Comparison of ENCODE assay signal across 1 cellular context in the genomic region with DNA sequence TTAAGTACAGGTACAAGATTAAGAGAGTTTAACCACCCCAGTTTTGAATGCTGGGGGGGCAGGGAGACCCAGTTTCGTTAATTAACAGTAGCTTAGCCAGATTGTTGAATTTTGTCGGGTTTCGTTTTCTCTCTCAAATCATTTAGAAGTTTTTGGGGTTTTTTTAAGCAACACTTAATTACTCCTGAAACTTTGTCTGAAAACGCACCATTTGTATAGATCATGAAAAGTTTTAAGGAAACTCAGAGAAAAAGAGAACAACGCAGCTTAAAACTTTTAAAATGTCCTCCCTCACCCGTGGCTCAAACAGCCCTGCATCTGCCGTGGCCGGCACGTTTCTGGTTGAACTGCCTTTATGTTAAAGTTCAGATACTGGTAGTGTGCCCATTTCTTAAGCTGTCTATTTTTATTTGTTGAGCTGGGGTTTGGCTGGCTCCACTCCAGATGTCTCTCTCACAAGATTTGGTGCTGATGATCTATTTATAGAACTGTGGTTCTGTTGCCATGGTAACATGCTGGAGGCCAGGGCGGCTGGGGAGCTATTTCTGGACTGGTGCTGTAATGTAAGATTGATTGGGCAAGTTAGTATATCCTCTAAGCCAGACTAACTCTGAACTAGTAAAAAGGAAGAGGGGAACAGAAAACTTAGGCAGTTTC.
TF ChIP-seq lines count a peak whose summit lies in the region.

No MANE protein-coding gene starts in this region.

TF ChIP-seq in GM12878, 131 proteins besides CTCF, POLR2A, EP300 and RAD21 (continued from another document and continues in another):
- TF ChIP-seq CEBPZ (IDR thresholded peaks at IDR 0.05; ENCODE audit: low read depth, low read length) = no peak
- peak; percentile 100 for TF ChIP-seq MEF2A (IDR thresholded peaks at IDR 0.05; ENCODE audit: insufficient read depth, low read depth, low read length)
- peak; percentile 81 for TF ChIP-seq POLR2AphosphoS5 (IDR thresholded peaks at IDR 0.05; ENCODE audit: low read length)
- no peak for TF ChIP-seq RELA (IDR thresholded peaks at IDR 0.05; ENCODE audit: borderline replicate concordance, partially characterized antibody)
- TF ChIP-seq RAD51 (IDR thresholded peaks at IDR 0.05) = 0 out of 2 replicates have a peak, but pooled peaks have one; percentile 2
- no peak for TF ChIP-seq ZNF274 (IDR thresholded peaks at IDR 0.05; ENCODE audit: insufficient read depth, insufficient read length)
- TF ChIP-seq, protein P1, sequence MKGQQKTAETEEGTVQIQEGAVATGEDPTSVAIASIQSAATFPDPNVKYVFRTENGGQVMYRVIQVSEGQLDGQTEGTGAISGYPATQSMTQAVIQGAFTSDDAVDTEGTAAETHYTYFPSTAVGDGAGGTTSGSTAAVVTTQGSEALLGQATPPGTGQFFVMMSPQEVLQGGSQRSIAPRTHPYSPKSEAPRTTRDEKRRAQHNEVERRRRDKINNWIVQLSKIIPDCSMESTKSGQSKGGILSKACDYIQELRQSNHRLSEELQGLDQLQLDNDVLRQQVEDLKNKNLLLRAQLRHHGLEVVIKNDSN (IDR thresholded peaks at IDR 0.05; ENCODE audit: borderline replicate concordance, extremely low read length, insufficient read depth, low read depth, low read length) = no peak
- TF ChIP-seq BHLHE40 (IDR thresholded peaks at IDR 0.05; ENCODE audit: borderline replicate concordance in 1 of 2, low read depth in 2 of 2, low read length in 1 of 2) = peak; percentile 91 to 92
- TF ChIP-seq IRF4 (IDR thresholded peaks at IDR 0.05; ENCODE audit: low read depth, low read length) = no peak
- TF ChIP-seq TBL1XR1 (IDR thresholded peaks at IDR 0.05; ENCODE audit: low read depth, low read length) = peak; percentile 97
- no peak for TF ChIP-seq ESRRA (IDR thresholded peaks at IDR 0.05; ENCODE audit: low read length)
- TF ChIP-seq NR2C2 (IDR thresholded peaks at IDR 0.05; ENCODE audit: borderline replicate concordance, control insufficient read depth, insufficient read length, low read depth) = no peak
- no peak for TF ChIP-seq E4F1 (IDR thresholded peaks at IDR 0.05; ENCODE audit: borderline replicate concordance, partially characterized antibody)
- TF ChIP-seq HDAC6 (IDR thresholded peaks at IDR 0.05; ENCODE audit: unreplicated experiment) = no peak
- TF ChIP-seq EGR1 (IDR thresholded peaks at IDR 0.05; ENCODE audit: borderline replicate concordance in 1 of 2, low read depth in 2 of 2, low read length in 2 of 2) = no peak
- no peak for TF ChIP-seq E2F4 (IDR thresholded peaks at IDR 0.05; ENCODE audit: low read depth, low read length)
- peak in 1 of 2 experiments; percentile 46; a peak in 1 of 4 replicates for TF ChIP-seq IKZF2 (IDR thresholded peaks at IDR 0.05)
- no peak for TF ChIP-seq CBX3 (IDR thresholded peaks at IDR 0.05; ENCODE audit: borderline replicate concordance, low read depth)
- peak; percentile 62 for TF ChIP-seq SPI1 (IDR thresholded peaks at IDR 0.05; ENCODE audit: borderline replicate concordance, insufficient read depth, low read depth, low read length)
- TF ChIP-seq PAX5 (IDR thresholded peaks at IDR 0.05; ENCODE audit: borderline replicate concordance, low read depth, low read length) = no peak
- TF ChIP-seq CBX5 (IDR thresholded peaks at IDR 0.05; ENCODE audit: low read depth) = peak; percentile 86
- TF ChIP-seq, protein P2, sequence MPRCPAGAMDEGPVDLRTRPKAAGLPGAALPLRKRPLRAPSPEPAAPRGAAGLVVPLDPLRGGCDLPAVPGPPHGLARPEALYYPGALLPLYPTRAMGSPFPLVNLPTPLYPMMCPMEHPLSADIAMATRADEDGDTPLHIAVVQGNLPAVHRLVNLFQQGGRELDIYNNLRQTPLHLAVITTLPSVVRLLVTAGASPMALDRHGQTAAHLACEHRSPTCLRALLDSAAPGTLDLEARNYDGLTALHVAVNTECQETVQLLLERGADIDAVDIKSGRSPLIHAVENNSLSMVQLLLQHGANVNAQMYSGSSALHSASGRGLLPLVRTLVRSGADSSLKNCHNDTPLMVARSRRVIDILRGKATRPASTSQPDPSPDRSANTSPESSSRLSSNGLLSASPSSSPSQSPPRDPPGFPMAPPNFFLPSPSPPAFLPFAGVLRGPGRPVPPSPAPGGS (IDR thresholded peaks at IDR 0.05; ENCODE audit: borderline replicate concordance, insufficient read depth, low read depth, low read length, poor library complexity, severe bottlenecking) = peak; percentile 55
- TF ChIP-seq RCOR1 (conservative IDR thresholded peaks at IDR 0.05; ENCODE audit: low read depth, low read length) = no peak
- TF ChIP-seq SUPT20H (IDR thresholded peaks at IDR 0.05; ENCODE audit: borderline replicate concordance, control insufficient read depth, low read depth, low read length) = no peak
- 0 out of 2 replicates have a peak, but pooled peaks have one; percentile 69 for TF ChIP-seq RBBP5 (conservative IDR thresholded peaks at IDR 0.05)
- TF ChIP-seq, protein P3, sequence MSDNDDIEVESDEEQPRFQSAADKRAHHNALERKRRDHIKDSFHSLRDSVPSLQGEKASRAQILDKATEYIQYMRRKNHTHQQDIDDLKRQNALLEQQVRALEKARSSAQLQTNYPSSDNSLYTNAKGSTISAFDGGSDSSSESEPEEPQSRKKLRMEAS (IDR thresholded peaks at IDR 0.05; ENCODE audit: low read depth, low read length) = no peak
- no peak for TF ChIP-seq WRNIP1 (IDR thresholded peaks at IDR 0.05; ENCODE audit: borderline replicate concordance, low read depth, low read length)
- TF ChIP-seq SKIL (IDR thresholded peaks at IDR 0.05; ENCODE audit: low read depth, poor library complexity, severe bottlenecking) = peak; percentile 94
- TF ChIP-seq, protein P4, sequence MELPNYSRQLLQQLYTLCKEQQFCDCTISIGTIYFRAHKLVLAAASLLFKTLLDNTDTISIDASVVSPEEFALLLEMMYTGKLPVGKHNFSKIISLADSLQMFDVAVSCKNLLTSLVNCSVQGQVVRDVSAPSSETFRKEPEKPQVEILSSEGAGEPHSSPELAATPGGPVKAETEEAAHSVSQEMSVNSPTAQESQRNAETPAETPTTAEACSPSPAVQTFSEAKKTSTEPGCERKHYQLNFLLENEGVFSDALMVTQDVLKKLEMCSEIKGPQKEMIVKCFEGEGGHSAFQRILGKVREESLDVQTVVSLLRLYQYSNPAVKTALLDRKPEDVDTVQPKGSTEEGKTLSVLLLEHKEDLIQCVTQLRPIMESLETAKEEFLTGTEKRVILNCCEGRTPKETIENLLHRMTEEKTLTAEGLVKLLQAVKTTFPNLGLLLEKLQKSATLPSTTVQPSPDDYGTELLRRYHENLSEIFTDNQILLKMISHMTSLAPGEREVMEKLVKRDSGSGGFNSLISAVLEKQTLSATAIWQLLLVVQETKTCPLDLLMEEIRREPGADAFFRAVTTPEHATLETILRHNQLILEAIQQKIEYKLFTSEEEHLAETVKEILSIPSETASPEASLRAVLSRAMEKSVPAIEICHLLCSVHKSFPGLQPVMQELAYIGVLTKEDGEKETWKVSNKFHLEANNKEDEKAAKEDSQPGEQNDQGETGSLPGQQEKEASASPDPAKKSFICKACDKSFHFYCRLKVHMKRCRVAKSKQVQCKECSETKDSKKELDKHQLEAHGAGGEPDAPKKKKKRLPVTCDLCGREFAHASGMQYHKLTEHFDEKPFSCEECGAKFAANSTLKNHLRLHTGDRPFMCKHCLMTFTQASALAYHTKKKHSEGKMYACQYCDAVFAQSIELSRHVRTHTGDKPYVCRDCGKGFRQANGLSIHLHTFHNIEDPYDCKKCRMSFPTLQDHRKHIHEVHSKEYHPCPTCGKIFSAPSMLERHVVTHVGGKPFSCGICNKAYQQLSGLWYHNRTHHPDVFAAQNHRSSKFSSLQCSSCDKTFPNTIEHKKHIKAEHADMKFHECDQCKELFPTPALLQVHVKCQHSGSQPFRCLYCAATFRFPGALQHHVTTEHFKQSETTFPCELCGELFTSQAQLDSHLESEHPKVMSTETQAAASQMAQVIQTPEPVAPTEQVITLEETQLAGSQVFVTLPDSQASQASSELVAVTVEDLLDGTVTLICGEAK (IDR thresholded peaks at IDR 0.05; ENCODE audit: borderline replicate concordance) = peak; percentile 52; the same call in 1 of the 2 replicates
- TF ChIP-seq MEF2B (IDR thresholded peaks at IDR 0.05; ENCODE audit: partially characterized antibody, poor library complexity, severe bottlenecking) = peak; percentile 99
- TF ChIP-seq, protein P5, sequence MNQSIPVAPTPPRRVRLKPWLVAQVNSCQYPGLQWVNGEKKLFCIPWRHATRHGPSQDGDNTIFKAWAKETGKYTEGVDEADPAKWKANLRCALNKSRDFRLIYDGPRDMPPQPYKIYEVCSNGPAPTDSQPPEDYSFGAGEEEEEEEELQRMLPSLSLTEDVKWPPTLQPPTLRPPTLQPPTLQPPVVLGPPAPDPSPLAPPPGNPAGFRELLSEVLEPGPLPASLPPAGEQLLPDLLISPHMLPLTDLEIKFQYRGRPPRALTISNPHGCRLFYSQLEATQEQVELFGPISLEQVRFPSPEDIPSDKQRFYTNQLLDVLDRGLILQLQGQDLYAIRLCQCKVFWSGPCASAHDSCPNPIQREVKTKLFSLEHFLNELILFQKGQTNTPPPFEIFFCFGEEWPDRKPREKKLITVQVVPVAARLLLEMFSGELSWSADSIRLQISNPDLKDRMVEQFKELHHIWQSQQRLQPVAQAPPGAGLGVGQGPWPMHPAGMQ (IDR thresholded peaks at IDR 0.05; ENCODE audit: borderline replicate concordance) = no peak
- TF ChIP-seq BCL11A (IDR thresholded peaks at IDR 0.05; ENCODE audit: low read depth, low read length) = peak; percentile 87
